Comparison of ENCODE assay signal across 1 cellular context in genomic region chr10:71093531-71093930, GRCh38.
TF ChIP-seq lines count a peak whose summit lies in the region.

No MANE protein-coding gene starts in this region.

TF ChIP-seq in H1, 55 proteins besides CTCF, POLR2A, EP300 and RAD21:
- TF ChIP-seq SUZ12 (IDR thresholded peaks at IDR 0.05; ENCODE audit: low read length) (no peak), HDAC6 (IDR thresholded peaks at IDR 0.05; ENCODE audit: low read depth, low read length) (no peak), NRF1 (IDR thresholded peaks at IDR 0.05; ENCODE audit: low read depth, low read length) (no peak), SIX5 (IDR thresholded peaks at IDR 0.05; ENCODE audit: low read depth, low read length) (no peak), RNF2 (IDR thresholded peaks at IDR 0.05; ENCODE audit: borderline replicate concordance, low read depth, low read length, missing control alignments, poor library complexity, severe bottlenecking) (no peak), TAF7 (optimal IDR thresholded peaks at IDR 0.05; ENCODE audit: borderline replicate concordance, low read depth, low read length) (no peak), TBP (IDR thresholded peaks at IDR 0.05; ENCODE audit: low read depth, low read length) (no peak), SIRT6 (IDR thresholded peaks at IDR 0.05; ENCODE audit: low read length) (no peak), CHD7 (IDR thresholded peaks at IDR 0.05; ENCODE audit: insufficient replicate concordance, low read length) (no peak), SIN3A (conservative IDR thresholded peaks at IDR 0.05 in 1 of 2, IDR thresholded peaks at IDR 0.05 in 1 of 2; ENCODE audit: low read depth in 1 of 2, low read length in 2 of 2) (no peak), HDAC2 (IDR thresholded peaks at IDR 0.05; ENCODE audit: borderline replicate concordance in 1 of 2, low read depth in 2 of 2, low read length in 2 of 2) (no peak), BCL11A (IDR thresholded peaks at IDR 0.05; ENCODE audit: low read depth in 2 of 2, low read length in 2 of 2) (no peak), PHF8 (conservative IDR thresholded peaks at IDR 0.05; ENCODE audit: low read depth, low read length) (no peak), EGR1 (IDR thresholded peaks at IDR 0.05; ENCODE audit: borderline replicate concordance, low read depth, low read length) (no peak), ASH2L (IDR thresholded peaks at IDR 0.05; ENCODE audit: low read length) (no peak), MAX (IDR thresholded peaks at IDR 0.05) (no peak), CBX8 (IDR thresholded peaks at IDR 0.05; ENCODE audit: borderline replicate concordance, low read depth, low read length) (no peak), RXRA (IDR thresholded peaks at IDR 0.05; ENCODE audit: insufficient read depth, low read depth, low read length) (no peak), SAP30 (IDR thresholded peaks at IDR 0.05; ENCODE audit: insufficient read depth, insufficient replicate concordance, low read length) (no peak)
TF ChIP-seq in H1: peak in this region for 0.
